ENCODE assay signal across 27 cellular contexts in genomic region chr22:40633036-40633435, GRCh38. TPM values are rescaled to one million over a fixed set of nuclear protein-coding genes. Genes with fewer than 3 reads are reported as not detected.
"Had no signal": no experiment of that assay in that cellular context is flagged by ENCODE, and none has a peak within 500 bp of the region (broad histone marks: within the 10 kb centered on the region; RNA-seq: fewer than 3 reads in every experiment).

No MANE protein-coding gene starts in this region.

- H3K27me3 Mint-ChIP-seq: activated CD8-positive, alpha-beta memory T cell treated with anti-CD3 and anti-CD28 coated beads, Interleukin-2, amount 10 ng/mL, durations not matched to agents 7 days and 5 days had no signal

- H3K4me3 ChIP-seq: colonic mucosa, K562, SK-N-MC had no signal

- H3K27ac Mint-ChIP-seq: activated CD8-positive, alpha-beta memory T cell treated with anti-CD3 and anti-CD28 coated beads, Interleukin-2, amount 10 ng/mL, durations not matched to agents 7 days and 5 days; activated T-helper 2 cell treated with anti-CD3 and anti-CD28 coated beads, Interferon-gamma antibody, Interleukin-2, Interleukin-4, amounts not matched to agents 10 μg/mL and 5 μg/mL and 100 μg/mL, durations not matched to agents 14 hours and 24 hours and 36 hours had no signal

- H3K9me3 ChIP-seq: colonic mucosa had no signal

- H3K36me3 ChIP-seq: brain microvascular endothelial cell, colonic mucosa had no signal

- H3K9me3 Mint-ChIP-seq: activated T-cell treated with anti-CD3 and anti-CD28 coated beads, Interleukin-2, amount 50 U/mL, for 4 hours; activated T-helper 2 cell treated with anti-CD3 and anti-CD28 coated beads, Interferon-gamma antibody, Interleukin-2, Interleukin-4, amounts not matched to agents 10 μg/mL and 5 μg/mL and 100 μg/mL, durations not matched to agents 14 hours and 24 hours and 36 hours had no signal

- H3K27ac ChIP-seq: brain microvascular endothelial cell, colonic mucosa, SK-N-MC, VCaP had no signal

- H3K27me3 ChIP-seq: brain microvascular endothelial cell, colonic mucosa had no signal

- ATAC-seq: activated CD8-positive, alpha-beta memory T cell treated with anti-CD3 and anti-CD28 coated beads, Interleukin-2, amount 10 ng/mL, durations not matched to agents 7 days and 5 days; activated T-cell treated with anti-CD3 and anti-CD28 coated beads, Interleukin-2, amount 50 U/mL, for 4 hours; K562; Panc1; Right ventricle myocardium inferior had no signal

- H3K4me3 Mint-ChIP-seq: activated CD8-positive, alpha-beta memory T cell treated with anti-CD3 and anti-CD28 coated beads, Interleukin-2, amount 10 ng/mL, durations not matched to agents 7 days and 5 days had no signal

- DNase-seq: activated CD4-positive, alpha-beta T cell treated with anti-CD3 and anti-CD28 coated beads for 4 hours; activated CD8-positive, alpha-beta memory T cell treated with anti-CD3 and anti-CD28 coated beads, Interleukin-2, amount 10 ng/mL, durations not matched to agents 7 days and 5 days; activated gamma-delta T cell treated with Interleukin-2 at 50 U/mL for 16 hours; activated naive CD4-positive, alpha-beta T cell treated with anti-CD3 and anti-CD28 coated beads, Interleukin-2, amount 50 U/mL, for 16 hours; activated T-cell treated with anti-CD3 and anti-CD28 coated beads, Interleukin-2, amount 50 U/mL, for 4 hours; amygdala; brain microvascular endothelial cell; cerebellar nuclear complex; colonic mucosa; Karpas-422; NCI-H1092; NCI-H1417; NCI-H1694 treated with DMSO at 0.1 percent for 48 hours; NCI-H2081; NCI-H510A treated with DMSO at 0.1 percent for 48 hours; NCI-H69; NK-92 treated with Interleukin-12 subunit alpha and Interleukin-12 subunit beta, amount 100 ng/mL, for 24 hours; OCI-M1; RPMI8226; T-helper 1 cell had no signal

RNA-seq across cellular contexts. Expression of gene MCHR1, which starts 46.2 kb away (rescaled TPM):
- total RNA-seq: activated CD8-positive, alpha-beta memory T cell treated with anti-CD3 and anti-CD28 coated beads, Interleukin-2, amount 10 ng/mL, durations not matched to agents 7 days and 5 days; activated T-cell treated with anti-CD3 and anti-CD28 coated beads, Interleukin-2, amount 50 U/mL, for 4 hours; activated T-helper 2 cell treated with anti-CD3 and anti-CD28 coated beads, Interferon-gamma antibody, Interleukin-2, Interleukin-4, amounts not matched to agents 10 μg/mL and 5 μg/mL and 100 μg/mL, durations not matched to agents 14 hours and 24 hours and 36 hours; K562; T-helper 2 cell treated with Interferon-gamma antibody and Interleukin-4, amounts not matched to agents 100 ng/mL and 5 ng/mL, for 36 hours had no signal
